Comparison of ENCODE assay signal across 8 cellular contexts in genomic region chr5:36398137-36398536, GRCh38.
DNase-seq lines count a peak whose midpoint lies in the region; ATAC-seq and TF ChIP-seq lines count a peak whose summit lies in the region.

No MANE protein-coding gene starts in this region.

- intact Hi-C loops in right lobe of liver (cut with DNase I): loop anchor here in 1 of 2 donors (10.0 kb wide), 1 partner anchor 133 kb away; no protein-coding TSS in a partner anchor

- peaks cover 99% of the 10 kb centered on the region for H3K4me1 ChIP-seq in BLaER1
- peaks cover 0 to 5% (median 0%) of the 10 kb centered on the region in 4 donors for H3K4me1 ChIP-seq in right lobe of liver

- H3K27ac ChIP-seq in BLaER1: peak overlapping the region; percentile 95
- no peak overlapping the region for H3K27ac ChIP-seq in right lobe of liver

- H3K27me3 ChIP-seq in BLaER1: no peaks in the 10 kb centered on the region
- no peaks in the 10 kb centered on the region for H3K27me3 ChIP-seq in right lobe of liver

- no peaks in the 10 kb centered on the region for H4K20me1 ChIP-seq in BLaER1

- TF ChIP-seq CTCF in right lobe of liver (IDR thresholded peaks at IDR 0.05): peak; percentile 45 to 65 (median 58)

- DNase-seq in LoVo (ENCODE audit: low spot score) (peak; percentile 48), astrocyte of the hippocampus (ENCODE audit: low read depth, low spot score) (peak; percentile 61), right lobe of liver (no peak)
- DNase-seq in stimulated activated naive CD8-positive, alpha-beta T cell treated with anti-CD3 and anti-CD28 coated beads, Interleukin-15, Interleukin-2, amounts not matched to agents 100 U/mL and 50 U/mL, for 24 hours: no peak
- no peak for DNase-seq in central memory CD4-positive, alpha-beta T cell
- DNase-seq in activated CD8-positive, alpha-beta memory T cell treated with anti-CD3 and anti-CD28 coated beads for 24 hours: no peak

- no peak overlapping the region for H3K9ac ChIP-seq in BLaER1

- ATAC-seq in right lobe of liver: peak; percentile 72 to 78 (median 76)
- no peak for ATAC-seq in stimulated activated naive CD8-positive, alpha-beta T cell treated with anti-CD3 and anti-CD28 coated beads, Interleukin-15, Interleukin-2, amounts not matched to agents 100 U/mL and 50 U/mL, for 24 hours
- ATAC-seq in GM18511 (IDR thresholded peaks at IDR 0.05; ENCODE audit: unreplicated experiment): no peak

- no peaks in the 10 kb centered on the region for H3K9me3 ChIP-seq in BLaER1
- H3K9me3 ChIP-seq in right lobe of liver: no peaks in the 10 kb centered on the region

- no peaks in the 10 kb centered on the region for H3K36me3 ChIP-seq in BLaER1
- H3K36me3 ChIP-seq in right lobe of liver: no peaks in the 10 kb centered on the region

- peak overlapping the region; percentile 86 for H3K4me2 ChIP-seq in BLaER1

- H3K4me3 ChIP-seq in BLaER1 (no peak overlapping the region), right lobe of liver (no peak overlapping the region)

- no peak for TF ChIP-seq POLR2A in right lobe of liver (IDR thresholded peaks at IDR 0.05)

Comparison
In these comparisons a context has a peak if more than half of its experiments do, and no peak if none do; other contexts are left out.
1. DNase-seq: peak in LoVo (single experiment) and astrocyte of the hippocampus (single experiment); none in right lobe of liver (0 of 3), stimulated activated naive CD8-positive, alpha-beta T cell treated with anti-CD3 and anti-CD28 coated beads, Interleukin-15, Interleukin-2, amounts not matched to agents 100 U/mL and 50 U/mL, for 24 hours (single experiment), central memory CD4-positive, alpha-beta T cell (single experiment) and activated CD8-positive, alpha-beta memory T cell treated with anti-CD3 and anti-CD28 coated beads for 24 hours (single experiment).
2. ATAC-seq: peak in right lobe of liver (4 of 4); none in stimulated activated naive CD8-positive, alpha-beta T cell treated with anti-CD3 and anti-CD28 coated beads, Interleukin-15, Interleukin-2, amounts not matched to agents 100 U/mL and 50 U/mL, for 24 hours (single experiment) and GM18511 (single experiment).